Comparison of ENCODE assay signal across 23 cellular contexts in genomic region chr14:102833341-102833740, GRCh38. TPM values are rescaled to one million over a fixed set of nuclear protein-coding genes. Genes with fewer than 3 reads are reported as not detected.
DNase-seq lines count a peak whose midpoint lies in the region; ATAC-seq, FAIRE-seq and TF ChIP-seq lines count a peak whose summit lies in the region.
"Had no signal": no experiment of that assay in that cellular context is flagged by ENCODE, and none has a peak within 500 bp of the region (broad histone marks: within the 10 kb centered on the region; RNA-seq: fewer than 3 reads in every experiment).

No MANE protein-coding gene starts in this region.

- DNase-seq in HepG2 (ENCODE audit: low spot score), result no peak
- no peak for DNase-seq in right lobe of liver
- no peak for DNase-seq in T-helper 17 cell
- DNase-seq in H1 (ENCODE audit: low read depth in 1 of 2, low spot score in 2 of 2), result no peak
- no peak for DNase-seq in activated CD8-positive, alpha-beta memory T cell treated with anti-CD3 and anti-CD28 coated beads, Interleukin-2, amount 50 U/mL, for 48 hours
- no peak for DNase-seq in MCF 10A (ENCODE audit: unreplicated experiment)
- DNase-seq: AML-193; Caco-2; CD4-positive, alpha-beta T cell; GOT3; HFFc6; Karpas-422; KBM-7 had no signal

- 0 out of 2 replicates have a peak, but pooled peaks cover 3% of the 10 kb centered on the region for H3K79me1 ChIP-seq in H1 (ENCODE audit: low read depth, low read length)

- FAIRE-seq in HepG2 (lab: Jason Lieb, UNC) (peak; percentile 8), H1 (lab: Jason Lieb, UNC) (no peak)
- FAIRE-seq: A549, D721Med, G401.6, GM12891, GM19239 had no signal

- no peak overlapping the region for H2AK5ac ChIP-seq in H1 (ENCODE audit: low read depth, low read length)

- intact Hi-C loops in HepG2 (cut with micrococcal nuclease; ENCODE audit: unreplicated experiment) (no loop called here), right lobe of liver (cut with DNase I) (no loop called here), MCF 10A (cut with micrococcal nuclease) (no loop called here)

- POLR2A ChIA-PET in HepG2 (lab: Yijun Ruan, JAX) (no interaction called here), H1 (lab: Charles Lee; ENCODE audit: partially characterized antibody) (interaction anchor here (0.6 to 1.4 kb wide), 2 partner anchors 8 kb away, joined by 3 read pairs; no protein-coding TSS in a partner anchor), MCF 10A (lab: Yijun Ruan, JAX) (no interaction called here)

- no peaks in the 10 kb centered on the region for H3K23me2 ChIP-seq in H1 (ENCODE audit: low read depth, low read length)

- H3K36me3 Mint-ChIP-seq in T-helper 17 cell (ENCODE audit: low read depth), result peaks cover 4% of the 10 kb centered on the region
- H3K36me3 Mint-ChIP-seq in MCF 10A (ENCODE audit: insufficient read depth, unreplicated experiment), result peaks cover 13% of the 10 kb centered on the region

- H2BK15ac ChIP-seq in H1 (ENCODE audit: low read length), result no peak overlapping the region

- H3K18ac ChIP-seq in H1 (ENCODE audit: extremely low read depth, low read length), result no peak overlapping the region

- H2BK20ac ChIP-seq in H1 (ENCODE audit: low read length), result no peak overlapping the region

- no peaks in the 10 kb centered on the region for H3K9me3 Mint-ChIP-seq in MCF 10A (ENCODE audit: unreplicated experiment)
- H3K9me3 Mint-ChIP-seq: CD4-positive, alpha-beta T cell; HFFc6; IgD-negative memory B cell had no signal

- H3K4ac ChIP-seq in H1 (replicated peaks; ENCODE audit: insufficient read length, low read depth, low read length), result no peak overlapping the region

- H3K14ac ChIP-seq in H1 (ENCODE audit: insufficient read length), result no peak overlapping the region

- no peak overlapping the region for H3K56ac ChIP-seq in H1 (replicated peaks; ENCODE audit: insufficient read length, low read depth, low read length)

- H3K4me1 Mint-ChIP-seq in T-helper 17 cell, result peaks cover 34% of the 10 kb centered on the region
- H3K4me1 Mint-ChIP-seq in MCF 10A (ENCODE audit: insufficient read depth, unreplicated experiment), result peaks cover 5% of the 10 kb centered on the region

- in situ Hi-C loops in HepG2 (cut with HindIII; ENCODE audit: extremely low pct_ligation_motif_present, low pct_unique_long_range_greater_than_20kb), result no loop called here

- no peak overlapping the region for H2BK12ac ChIP-seq in H1 (ENCODE audit: low read depth, low read length)

- 96% methylated on average over 7 of the region's 7 CpGs for WGBS in HepG2 (ENCODE audit: low lambda C conversion rate)
- 93% methylated on average over 3 of the region's 7 CpGs for WGBS in right lobe of liver (ENCODE audit: insufficient coverage, low coverage, low lambda C conversion rate, missing lambda C conversion rate)
- 21% methylated on average over 7 of the region's 7 CpGs; no CpG with 5 or more reads in 1 of the 2 experiments for WGBS in H1 (ENCODE audit: extremely low coverage in 1 of 2, insufficient coverage in 1 of 2, insufficient read length in 1 of 2, insufficient replicate concordance in 2 of 2, low coverage in 1 of 2, low lambda C conversion rate in 2 of 2, missing lambda C conversion rate in 1 of 2), 2 experiments

- H2AFZ ChIP-seq in HepG2 (ENCODE audit: low read length), result no peak overlapping the region
- no peak overlapping the region for H2AFZ ChIP-seq in H1 (ENCODE audit: low read length)

- 0 out of 2 replicates have a peak overlapping the region, but pooled peaks have one; percentile 93 for H2BK5ac ChIP-seq in H1 (ENCODE audit: low read depth, low read length)

- H3K9ac ChIP-seq in HepG2 (ENCODE audit: insufficient read depth, low read depth, low read length) (no peak overlapping the region), H1 (replicated peaks in 1 of 4; ENCODE audit: extremely low read depth in 1 of 4, low read depth in 3 of 4, low read length in 3 of 4) (no peak overlapping the region)

- TF ChIP-seq POLR2A in HepG2 (IDR thresholded peaks at IDR 0.05; ENCODE audit: insufficient read depth in 1 of 2, low read depth in 2 of 2, low read length in 2 of 2) (no peak), right lobe of liver (IDR thresholded peaks at IDR 0.05) (no peak), H1 (IDR thresholded peaks at IDR 0.05; ENCODE audit: control extremely low read depth in 1 of 2, low read depth in 2 of 2, low read length in 2 of 2) (no peak)

- TF ChIP-seq RAD21 in HepG2 (CRISPR knock-in tag; IDR thresholded peaks at IDR 0.05) (no peak), H1 (IDR thresholded peaks at IDR 0.05 in 1 of 2, conservative IDR thresholded peaks at IDR 0.05 in 1 of 2; ENCODE audit: low read depth in 2 of 2, low read length in 2 of 2) (no peak)

- TF ChIP-seq EP300 in HepG2 (IDR thresholded peaks at IDR 0.05; ENCODE audit: low read depth in 2 of 2, low read length in 2 of 2) (no peak), HepG2 (CRISPR knock-in tag; IDR thresholded peaks at IDR 0.05; ENCODE audit: borderline replicate concordance) (no peak), H1 (IDR thresholded peaks at IDR 0.05; ENCODE audit: borderline replicate concordance in 1 of 2, low read depth in 2 of 2, low read length in 2 of 2) (no peak)

- H2BK120ac ChIP-seq in H1 (replicated peaks; ENCODE audit: low read depth, low read length), result no peak overlapping the region

- H4K8ac ChIP-seq in H1 (ENCODE audit: extremely low read depth, insufficient read depth, low read length), result no peak overlapping the region

- H3K27me3 Mint-ChIP-seq in T-helper 17 cell (no peaks in the 10 kb centered on the region), MCF 10A (ENCODE audit: insufficient read depth, unreplicated experiment) (no peaks in the 10 kb centered on the region)
- H3K27me3 Mint-ChIP-seq: CD4-positive, alpha-beta T cell; IgD-negative memory B cell had no signal

- no peak overlapping the region for H4K91ac ChIP-seq in H1 (replicated peaks; ENCODE audit: insufficient read length, low read length)

- H3K79me2 ChIP-seq in HepG2 (ENCODE audit: insufficient read depth, low read length), result no peaks in the 10 kb centered on the region
- no peaks in the 10 kb centered on the region for H3K79me2 ChIP-seq in H1 (ENCODE audit: control insufficient read depth in 1 of 2, insufficient read depth in 2 of 2, low read length in 2 of 2)

- H3K36me3 ChIP-seq in HepG2 (replicated peaks in 1 of 2; ENCODE audit: control insufficient read depth in 1 of 2, insufficient read depth in 2 of 2, low read length in 2 of 2), result peaks cover 0 to 8% of the 10 kb centered on the region in 2 experiments; a peak in 2 of 5 replicates
- H3K36me3 ChIP-seq in right lobe of liver, result no peaks in the 10 kb centered on the region
- no peaks in the 10 kb centered on the region for H3K36me3 ChIP-seq in H1 (ENCODE audit: control insufficient read depth in 2 of 4, insufficient read depth in 4 of 4, low read length in 3 of 4)

- no peak overlapping the region for H3K23ac ChIP-seq in H1 (ENCODE audit: insufficient read length)

- no peak overlapping the region for H3K4me3 ChIP-seq in HepG2 (replicated peaks in 1 of 3; ENCODE audit: insufficient read depth in 1 of 3, low read depth in 2 of 3, low read length in 3 of 3)
- no peak overlapping the region for H3K4me3 ChIP-seq in right lobe of liver
- H3K4me3 ChIP-seq in H1 (ENCODE audit: extremely low read depth in 1 of 4, insufficient read depth in 2 of 4, low read depth in 3 of 4, low read length in 4 of 4), result peak overlapping the region in 1 of 4 experiments; percentile 8; a peak in 1 of 8 replicates
- H3K4me3 ChIP-seq: A549 had no signal

- H3K4me3 Mint-ChIP-seq in T-helper 17 cell (no peak overlapping the region), MCF 10A (ENCODE audit: unreplicated experiment) (no peak overlapping the region)
- H3K4me3 Mint-ChIP-seq: CD4-positive, alpha-beta T cell; HFFc6; IgD-negative memory B cell had no signal

- H3K9me3 ChIP-seq in HepG2 (ENCODE audit: low read length) (no peaks in the 10 kb centered on the region), right lobe of liver (no peaks in the 10 kb centered on the region), T-helper 17 cell (ENCODE audit: control insufficient read depth, low read length, poor library complexity, severe bottlenecking) (no peaks in the 10 kb centered on the region), H1 (ENCODE audit: insufficient read depth in 2 of 2, low read depth in 1 of 2, low read length in 1 of 2) (no peaks in the 10 kb centered on the region)
- H3K9me3 ChIP-seq: A549, Caco-2 had no signal

- CTCF ChIA-PET in HepG2 (lab: Yijun Ruan, JAX; ENCODE audit: low intra/inter-chr PET ratio, low total read pairs), result no interaction called here
- CTCF ChIA-PET in H1 (lab: Charles Lee; ENCODE audit: partially characterized antibody), result interaction anchor here (0.6 to 0.7 kb wide), 2 partner anchors 44 to 218 kb away, joined by 3 read pairs; no protein-coding TSS in a partner anchor
- CTCF ChIA-PET in MCF 10A (lab: Yijun Ruan, JAX), result interaction anchor here (0.7 kb wide), 1 partner anchor 988 kb away, joined by 3 read pairs; no protein-coding TSS in a partner anchor

- H3K27me3 ChIP-seq in HepG2 (ENCODE audit: control insufficient read depth in 1 of 2, insufficient read depth in 2 of 2, low read length in 2 of 2) (no peaks in the 10 kb centered on the region), right lobe of liver (no peaks in the 10 kb centered on the region), H1 (replicated peaks in 1 of 4; ENCODE audit: control insufficient read depth in 3 of 4, extremely low read depth in 1 of 4, insufficient read depth in 3 of 4, low read length in 3 of 4) (no peaks in the 10 kb centered on the region)

- TF ChIP-seq CTCF in HepG2 (CRISPR knock-in tag; IDR thresholded peaks at IDR 0.05), result no peak
- TF ChIP-seq CTCF in right lobe of liver (IDR thresholded peaks at IDR 0.05), result no peak
- no peak for TF ChIP-seq CTCF in H1 (IDR thresholded peaks at IDR 0.05; ENCODE audit: control extremely low read depth in 1 of 3, insufficient read depth in 1 of 3, low read depth in 1 of 3, low read length in 3 of 3)
- TF ChIP-seq CTCF in MCF 10A (IDR thresholded peaks at IDR 0.05; ENCODE audit: unreplicated experiment), result no peak

- H3K4me2 ChIP-seq in HepG2 (ENCODE audit: low read depth, low read length) (no peak overlapping the region), H1 (ENCODE audit: insufficient read depth in 1 of 2, low read depth in 2 of 2, low read length in 2 of 2) (peak overlapping the region; percentile 32 to 67; a peak in 2 of 4 replicates)
- H3K4me2 ChIP-seq: A549 had no signal

- H3K27ac Mint-ChIP-seq in T-helper 17 cell (peak overlapping the region; percentile 57), MCF 10A (ENCODE audit: low read depth, unreplicated experiment) (no peak overlapping the region)
- H3K27ac Mint-ChIP-seq: CD4-positive, alpha-beta T cell; HFFc6 had no signal

- no peak for ATAC-seq in HepG2
- no peak for ATAC-seq in right lobe of liver
- no peak for ATAC-seq in T-helper 17 cell
- ATAC-seq in HG02623 (IDR thresholded peaks at IDR 0.05; ENCODE audit: unreplicated experiment), result no peak
- ATAC-seq: A549, HCT116 had no signal

- H4K20me1 ChIP-seq in HepG2 (ENCODE audit: insufficient read depth, low read length) (no peaks in the 10 kb centered on the region), H1 (replicated peaks in 1 of 2; ENCODE audit: control insufficient read depth in 1 of 2, insufficient read depth in 2 of 2, low read length in 2 of 2) (no peaks in the 10 kb centered on the region)

- no peak overlapping the region for H4K5ac ChIP-seq in H1 (ENCODE audit: insufficient read length, low read depth, low read length)

- BruUV-seq in HepG2 (replicated peaks; lab: Mats Ljungman, UMichigan) (no TSS peak), MCF 10A (replicated peaks; lab: Mats Ljungman, UMichigan) (no TSS peak)

- H3K27ac ChIP-seq in HepG2 (ENCODE audit: extremely low read length, insufficient read depth, low read length) (no peak overlapping the region), right lobe of liver (no peak overlapping the region), H1 (ENCODE audit: low read depth, low read length) (no peak overlapping the region)
- H3K27ac ChIP-seq: 22Rv1, A549, C4-2B had no signal

- H3K4me1 ChIP-seq in HepG2 (ENCODE audit: insufficient read depth, low read length), result peaks cover 12% of the 10 kb centered on the region; the same call in 1 of the 2 replicates
- peaks cover 0 to 5% (median 0%) of the 10 kb centered on the region in 4 donors for H3K4me1 ChIP-seq in right lobe of liver
- H3K4me1 ChIP-seq in H1 (replicated peaks in 1 of 4; ENCODE audit: control insufficient read depth in 3 of 4, insufficient read depth in 4 of 4, low read length in 3 of 4), result peaks cover 11 to 31% (median 29%) of the 10 kb centered on the region in 4 experiments
- H3K4me1 ChIP-seq: A549, Caco-2 had no signal

RNA-seq across cellular contexts. Expression of gene TRAF3, which starts 56.1 kb away (rescaled TPM):
- total RNA-seq in HepG2 (2016; rRNA removed; fragmentation: Illumina TruSeq; extraction: Trizol) (12.2 and 13.0 TPM in 2 replicates), right lobe of liver (10 to 100 TPM in 1 of 6 experiments, 1 to 10 TPM in 5; 5.6 to 10.5 (median 8.3) TPM), T-helper 17 cell (10 to 100 TPM; 47.8 to 54.4 TPM), MCF 10A (2022) (24.3 and 25.3 TPM in 2 replicates)
- total RNA-seq in HepG2 (2016; cell fraction: cytosol; rRNA removed; fragmentation: Illumina TruSeq; extraction: Trizol; ENCODE audit: low read depth), result 45.5 and 46.6 TPM in 2 replicates
- 10.7 and 11.9 TPM in 2 replicates for total RNA-seq in HepG2 (2016; cell fraction: insoluble cytoplasmic fraction; rRNA removed; fragmentation: Illumina TruSeq; extraction: Trizol)
- total RNA-seq in HepG2 (2016; cell fraction: membrane; rRNA removed; fragmentation: Illumina TruSeq; extraction: Trizol), result 36.3 and 37.0 TPM in 2 replicates
- 8.7 and 9.5 TPM in 2 replicates for total RNA-seq in HepG2 (2016; cell fraction: nucleus; rRNA removed; fragmentation: Illumina TruSeq; extraction: Trizol)
- polyA plus RNA-seq in HepG2 (2011; rRNA removed) (6.9 and 7.2 TPM in 2 replicates), H1 (2011; rRNA removed) (5.8 and 6.5 TPM in 2 replicates)
- polyA plus RNA-seq in HepG2 (2011; cell fraction: cytosol; rRNA removed), result 6.0 and 6.8 TPM in 2 replicates
- polyA plus RNA-seq in HepG2 (2011; cell fraction: nucleus; rRNA removed), result 8.0 and 8.4 TPM in 2 replicates
- 5.3 and 5.6 TPM in 2 replicates for polyA plus RNA-seq in HepG2 (2012)
- polyA plus RNA-seq in HepG2 (2016; cell fraction: cytosol; fragmentation: Illumina TruSeq; extraction: Trizol; ENCODE audit: low read depth), result 11.1 and 11.2 TPM in 2 replicates
- polyA plus RNA-seq in HepG2 (2016; cell fraction: insoluble cytoplasmic fraction; fragmentation: Illumina TruSeq; extraction: Trizol; ENCODE audit: low read depth), result 7.7 and 10.1 TPM in 2 replicates
- polyA plus RNA-seq in HepG2 (2016; cell fraction: membrane; fragmentation: Illumina TruSeq; extraction: Trizol; ENCODE audit: low read depth), result 15.8 and 17.5 TPM in 2 replicates
- polyA plus RNA-seq in HepG2 (2016; cell fraction: nucleus; fragmentation: Illumina TruSeq; extraction: Trizol; ENCODE audit: insufficient read depth, low read depth), result 11.6 and 12.0 TPM in 2 replicates
- 21.0 and 40.5 TPM in 2 replicates for polyA minus RNA-seq in HepG2 (2011; rRNA and poly(A)+ RNA removed; ENCODE audit: low replicate concordance)
- 7.8 and 9.1 TPM in 2 replicates for polyA minus RNA-seq in HepG2 (2011; cell fraction: cytosol; rRNA and poly(A)+ RNA removed)
- 6.8 and 11.8 TPM in 2 replicates for polyA minus RNA-seq in HepG2 (2011; cell fraction: nucleus; rRNA and poly(A)+ RNA removed)
- 10.0 and 12.1 TPM in 2 replicates for total RNA-seq in H1 (2021; fragmentation: NEBNext Ultra II Directional; extraction: Animal tissue kit (Norgen Biotek cat#: 25700))
- polyA plus RNA-seq in H1 (2011; cell fraction: cytosol; rRNA removed), result 6.7 TPM
- polyA plus RNA-seq in H1 (2011; cell fraction: nucleus; rRNA removed), result 11.0 TPM
- 6.8 to 8.1 TPM (median 7.6 TPM) in 4 replicates for polyA plus RNA-seq in H1 (2012, experiment 1 of 2)
- 3.8 TPM for polyA plus RNA-seq in H1 (2012, experiment 2 of 2)
- 4.9 TPM for polyA plus RNA-seq in H1 (2013, experiment 1 of 2)
- 5.2 TPM for polyA plus RNA-seq in H1 (2013, experiment 2 of 2)
- polyA minus RNA-seq in H1 (2011; rRNA and poly(A)+ RNA removed), result 14.0 and 19.4 TPM in 2 replicates
- 4.9 TPM for polyA minus RNA-seq in H1 (2011; cell fraction: cytosol; rRNA and poly(A)+ RNA removed)
- 10.2 TPM for polyA minus RNA-seq in H1 (2011; cell fraction: nucleus; rRNA and poly(A)+ RNA removed)

Comparison
In these comparisons a context has a peak if more than half of its experiments do, and no peak if none do; other contexts are left out.
1. Of the 41 proteins assayed by ChIP-seq in both HepG2 and H1: peak only in HepG2: none; only in H1: MAX; in both: none; in neither: 39; mixed calls (peak in some experiments, not most) for 1.